19 cellular contexts compared by ENCODE assay signal in genomic region chr1:166721145-166721544, GRCh38.
DNase-seq lines count a peak whose midpoint lies in the region; TF ChIP-seq lines count a peak whose summit lies in the region.
"Had no signal": no experiment of that assay in that cellular context is flagged by ENCODE, and none has a peak within 500 bp of the region (broad histone marks: within the 10 kb centered on the region; RNA-seq: fewer than 3 reads in every experiment).

No MANE protein-coding gene starts in this region.

- WGBS in mesenchymal stem cell = 27% methylated on average over 2 of the region's 2 CpGs

- in situ Hi-C loops in astrocyte of the spinal cord (cut with HindIII; ENCODE audit: low sequenced_read_pairs) = no loop called here

- no peak overlapping the region for H2AK5ac ChIP-seq in mesenchymal stem cell (ENCODE audit: low read length, severe bottlenecking)

- no peak overlapping the region for H3K14ac ChIP-seq in mesenchymal stem cell (ENCODE audit: low read length in 2 of 2)

- H2BK5ac ChIP-seq in mesenchymal stem cell (ENCODE audit: low read depth, low read length, poor library complexity, severe bottlenecking) = no peak overlapping the region

- H3K4me1 ChIP-seq in mesenchymal stem cell (ENCODE audit: control insufficient read depth, insufficient read depth, low read depth, low read length) = no peaks in the 10 kb centered on the region
- H3K4me1 ChIP-seq: Caco-2, SJSA1 had no signal

- no peak overlapping the region for H4K91ac ChIP-seq in mesenchymal stem cell (ENCODE audit: low read length)

- H2BK12ac ChIP-seq in mesenchymal stem cell (ENCODE audit: low read length in 2 of 2) = no peak overlapping the region

- TF ChIP-seq CTCF in NB4 (IDR thresholded peaks at IDR 0.05; ENCODE audit: low read depth, low read length) = no peak
- TF ChIP-seq CTCF in astrocyte of the spinal cord (IDR thresholded peaks at IDR 0.05; ENCODE audit: low read depth, low read length) = no peak

- H2AFZ ChIP-seq in mesenchymal stem cell (ENCODE audit: low read depth, low read length) = no peak overlapping the region
- H2AFZ ChIP-seq: GM23248 had no signal

- no peak overlapping the region for H3K23ac ChIP-seq in mesenchymal stem cell (ENCODE audit: low read length in 2 of 2)

- no peak for TF ChIP-seq POLR2A in NB4 (IDR thresholded peaks at IDR 0.05; ENCODE audit: extremely low read depth, insufficient read length)

- H4K8ac ChIP-seq in mesenchymal stem cell (ENCODE audit: low read length) = no peak overlapping the region

- H3K4me2 ChIP-seq in mesenchymal stem cell (ENCODE audit: low read length, poor library complexity, severe bottlenecking) = no peak overlapping the region

- H2BK15ac ChIP-seq in mesenchymal stem cell (ENCODE audit: low read depth, poor library complexity, severe bottlenecking) = no peak overlapping the region

- no peak overlapping the region for H2BK120ac ChIP-seq in mesenchymal stem cell (ENCODE audit: low read depth, low read length)

- no peaks in the 10 kb centered on the region for H3K79me1 ChIP-seq in mesenchymal stem cell (replicated peaks; ENCODE audit: low read length, poor library complexity, severe bottlenecking)

- no peak overlapping the region for H3K4ac ChIP-seq in mesenchymal stem cell (ENCODE audit: low read depth in 1 of 2, low read length in 2 of 2)

- DNase-seq in DMS53 (lab: John Stamatoyannopoulos, UW) (peak; percentile 27), DMS53 treated with DMSO at 0.1 percent for 48 hours (lab: John Stamatoyannopoulos, UW; ENCODE audit: unreplicated experiment) (no peak), NB4 (ENCODE audit: low read depth) (peak; percentile 4), astrocyte of the spinal cord (ENCODE audit: low read depth, low spot score) (peak; percentile 7), mesenchymal stem cell (peak; percentile 1), NOMO-1 (lab: John Stamatoyannopoulos, UW; ENCODE audit: unreplicated experiment in 2 of 2) (no peak), posterior vena cava (ENCODE audit: low spot score) (no peak), AG08395 (ENCODE audit: low spot score) (no peak)
- DNase-seq: 8988T, DMS79 treated with DMSO at 0.1 percent for 48 hours, GDM1, GM23248, HFFc6, Karpas-422, NCI-H1436, NCI-H2029 treated with DMSO at 0.1 percent for 48 hours, SW 1271 had no signal

- no peaks in the 10 kb centered on the region for H3K27me3 ChIP-seq in mesenchymal stem cell (ENCODE audit: control insufficient read depth in 1 of 2, insufficient read depth in 1 of 2, low read length in 2 of 2)
- H3K27me3 ChIP-seq: SJSA1 had no signal

- H3K4me3 ChIP-seq in NB4 (ENCODE audit: low read depth, low read length) (no peak overlapping the region), astrocyte of the spinal cord (ENCODE audit: low read depth, low read length) (no peak overlapping the region), mesenchymal stem cell (ENCODE audit: insufficient read depth in 1 of 2, low read depth in 1 of 2, low read length in 2 of 2) (no peak overlapping the region)
- H3K4me3 ChIP-seq: GM23248, SJSA1 had no signal

- intact Hi-C loops in posterior vena cava (cut with DNase I) = no loop called here

- H3K18ac ChIP-seq in mesenchymal stem cell (ENCODE audit: low read depth in 1 of 2, low read length in 2 of 2) = no peak overlapping the region

- no peak overlapping the region for H3K9ac ChIP-seq in mesenchymal stem cell (ENCODE audit: low read length)
- H3K9ac ChIP-seq: GM23248 had no signal

- peaks cover 33% of the 10 kb centered on the region for H3K9me3 ChIP-seq in mesenchymal stem cell (ENCODE audit: control insufficient read depth, low read length)

- H3K36me3 ChIP-seq in mesenchymal stem cell (ENCODE audit: control insufficient read depth in 1 of 2, insufficient read depth in 2 of 2, low read depth in 1 of 2, low read length in 2 of 2) = no peaks in the 10 kb centered on the region
- H3K36me3 ChIP-seq: SJSA1 had no signal

- no peak overlapping the region for H3K27ac ChIP-seq in mesenchymal stem cell (ENCODE audit: low read length, poor library complexity, severe bottlenecking)
- H3K27ac ChIP-seq: GM23248, SJSA1 had no signal

Comparison
In these comparisons a context has a peak if more than half of its experiments do, and no peak if none do; other contexts are left out.
1. DNase-seq: peak in DMS53 (single experiment), NB4 (single experiment), astrocyte of the spinal cord (single experiment) and mesenchymal stem cell (single experiment); none in DMS53 treated with DMSO at 0.1 percent for 48 hours (single experiment), NOMO-1 (0 of 2), posterior vena cava (single experiment) and AG08395 (single experiment).